ENCODE assay signal across 9 cellular contexts in genomic region chr22:42612336-42612735, GRCh38. TPM values are rescaled to one million over a fixed set of nuclear protein-coding genes. Genes with fewer than 3 reads are reported as not detected.
A peak's percentile ranks its signal among the peaks of the same experiment; 100 is the strongest.
DNase-seq lines count a peak whose midpoint lies in the region; ATAC-seq, FAIRE-seq and TF ChIP-seq lines count a peak whose summit lies in the region.
"Had no signal": no experiment of that assay in that cellular context is flagged by ENCODE, and none has a peak within 500 bp of the region (broad histone marks: within the 10 kb centered on the region; RNA-seq: fewer than 3 reads in every experiment).

No MANE protein-coding gene starts in this region.

- H3K4me1 ChIP-seq in HepG2 (ENCODE audit: insufficient read depth, low read length) = peaks cover 72% of the 10 kb centered on the region
- peaks cover 0 to 32% (median 19%) of the 10 kb centered on the region in 4 donors for H3K4me1 ChIP-seq in right lobe of liver
- H3K4me1 ChIP-seq in esophagus squamous epithelium = peaks cover 43 to 90% (median 55%) of the 10 kb centered on the region in 3 donors

- H3K27ac ChIP-seq in HepG2 (ENCODE audit: extremely low read length, insufficient read depth, low read length) (no peak overlapping the region), right lobe of liver (no peak overlapping the region), esophagus squamous epithelium (peak overlapping the region in 2 of 4 donors; percentile 98)

- FAIRE-seq in HepG2 (lab: Jason Lieb, UNC) = no peak
- no peak for FAIRE-seq in urothelium cell line (lab: Jason Lieb, UNC)
- FAIRE-seq in D721Med (lab: Jason Lieb, UNC) = no peak

- H3K36me3 ChIP-seq in HepG2 (replicated peaks in 1 of 2; ENCODE audit: control insufficient read depth in 1 of 2, insufficient read depth in 2 of 2, low read length in 2 of 2) (peaks cover 10 to 14% of the 10 kb centered on the region in 2 experiments; a peak in 3 of 5 replicates), right lobe of liver (no peaks in the 10 kb centered on the region), esophagus squamous epithelium (peaks cover 0 to 31% (median 0%) of the 10 kb centered on the region in 3 donors)

- no TSS peak for BruUV-seq in HepG2 (replicated peaks; lab: Mats Ljungman, UMichigan)

- POLR2A ChIA-PET in HepG2 (lab: Yijun Ruan, JAX) = interaction anchor here (1.1 kb wide), 1 partner anchor 79 kb away, joined by 4 read pairs; no protein-coding TSS in a partner anchor

- H3K4me3 ChIP-seq in HepG2 (replicated peaks in 1 of 3; ENCODE audit: insufficient read depth in 1 of 3, low read depth in 2 of 3, low read length in 3 of 3) (0 out of 6 replicates have a peak overlapping the region, but pooled peaks of 1 of the 3 experiments have one; percentile 1), right lobe of liver (no peak overlapping the region), esophagus squamous epithelium (peak overlapping the region in 2 of 4 donors; percentile 91 to 94)

- peaks cover 26% of the 10 kb centered on the region for H4K20me1 ChIP-seq in HepG2 (ENCODE audit: insufficient read depth, low read length)

- TF ChIP-seq CTCF in HepG2 (CRISPR knock-in tag; IDR thresholded peaks at IDR 0.05) (no peak), right lobe of liver (IDR thresholded peaks at IDR 0.05) (no peak), natural killer cell (IDR thresholded peaks at IDR 0.05) (no peak), esophagus squamous epithelium (IDR thresholded peaks at IDR 0.05) (no peak), D721Med (IDR thresholded peaks at IDR 0.05; ENCODE audit: insufficient read depth, missing control alignments) (no peak)

- TF ChIP-seq EP300 in HepG2 (IDR thresholded peaks at IDR 0.05; ENCODE audit: low read depth in 2 of 2, low read length in 2 of 2) (no peak), HepG2 (CRISPR knock-in tag; IDR thresholded peaks at IDR 0.05; ENCODE audit: borderline replicate concordance) (no peak)

- H3K4me2 ChIP-seq in HepG2 (ENCODE audit: low read depth, low read length) = peak overlapping the region; percentile 89

- H3K9me3 ChIP-seq in HepG2 (ENCODE audit: low read length) (no peaks in the 10 kb centered on the region), right lobe of liver (no peaks in the 10 kb centered on the region), esophagus squamous epithelium (no peaks in the 10 kb centered on the region)

- H3K9ac ChIP-seq in HepG2 (ENCODE audit: insufficient read depth, low read depth, low read length) = no peak overlapping the region; the same call in 1 of the 2 replicates

- no peak for TF ChIP-seq POLR2A in HepG2 (IDR thresholded peaks at IDR 0.05; ENCODE audit: insufficient read depth in 1 of 2, low read depth in 2 of 2, low read length in 2 of 2)
- TF ChIP-seq POLR2A in right lobe of liver (IDR thresholded peaks at IDR 0.05) = no peak
- TF ChIP-seq POLR2A in esophagus squamous epithelium (IDR thresholded peaks at IDR 0.05) = no peak

- DNase-seq in HepG2 (ENCODE audit: low spot score) (no peak), right lobe of liver (no peak), natural killer cell (no peak), esophagus squamous epithelium (lab: John Stamatoyannopoulos, UW) (no peak), urothelium cell line (ENCODE audit: low spot score) (no peak), D721Med (ENCODE audit: insufficient read length, low spot score) (no peak), SKM-1 treated with dmso at 0.1 percent for 144 hours (lab: John Stamatoyannopoulos, UW; ENCODE audit: unreplicated experiment) (no peak)
- DNase-seq in activated naive CD8-positive, alpha-beta T cell treated with anti-CD3 and anti-CD28 coated beads, Interleukin-2, amount 50 U/mL, for 24 hours = no peak
- DNase-seq: IMR-90 had no signal

- TF ChIP-seq RAD21 in HepG2 (CRISPR knock-in tag; IDR thresholded peaks at IDR 0.05) = no peak

- H3K79me2 ChIP-seq in HepG2 (ENCODE audit: insufficient read depth, low read length) = peaks cover 64% of the 10 kb centered on the region

- CTCF ChIA-PET in HepG2 (lab: Yijun Ruan, JAX; ENCODE audit: low intra/inter-chr PET ratio, low total read pairs) = interaction anchor here (1.5 kb wide), 1 partner anchor 100 kb away, joined by 5 read pairs; no protein-coding TSS in a partner anchor

- peak overlapping the region; percentile 99 for H3K4me3 Mint-ChIP-seq in activated naive CD8-positive, alpha-beta T cell treated with anti-CD3 and anti-CD28 coated beads, Interleukin-2, amount 50 U/mL, for 24 hours
- peak overlapping the region; percentile 91 for H3K4me3 Mint-ChIP-seq in natural killer cell

- no peaks in the 10 kb centered on the region; a peak in 1 of 5 replicates for H3K27me3 ChIP-seq in HepG2 (ENCODE audit: control insufficient read depth in 1 of 2, insufficient read depth in 2 of 2, low read length in 2 of 2)
- no peaks in the 10 kb centered on the region for H3K27me3 ChIP-seq in right lobe of liver
- H3K27me3 ChIP-seq in esophagus squamous epithelium = no peaks in the 10 kb centered on the region

- H3K9me3 Mint-ChIP-seq in activated naive CD8-positive, alpha-beta T cell treated with anti-CD3 and anti-CD28 coated beads, Interleukin-2, amount 50 U/mL, for 24 hours = no peaks in the 10 kb centered on the region
- H3K9me3 Mint-ChIP-seq in natural killer cell = no peaks in the 10 kb centered on the region

- H3K36me3 Mint-ChIP-seq in activated naive CD8-positive, alpha-beta T cell treated with anti-CD3 and anti-CD28 coated beads, Interleukin-2, amount 50 U/mL, for 24 hours (ENCODE audit: low read depth) = peaks cover 33% of the 10 kb centered on the region
- no peaks in the 10 kb centered on the region for H3K36me3 Mint-ChIP-seq in natural killer cell

- intact Hi-C loops in HepG2 (cut with micrococcal nuclease; ENCODE audit: unreplicated experiment) = loop anchor here (5.0 to 10.0 kb wide), 2 partner anchors 60 to 98 kb away; partner anchors contain the start of genes RRP7A and SERHL2
- intact Hi-C loops in right lobe of liver (cut with DNase I) = no loop called here
- intact Hi-C loops in natural killer cell (cut with micrococcal nuclease) = no loop called here
- intact Hi-C loops in esophagus squamous epithelium (cut with DNase I) = no loop called here

- H3K4me1 Mint-ChIP-seq in activated naive CD8-positive, alpha-beta T cell treated with anti-CD3 and anti-CD28 coated beads, Interleukin-2, amount 50 U/mL, for 24 hours = peaks cover 75% of the 10 kb centered on the region
- peaks cover 34 to 50% of the 10 kb centered on the region in 2 donors for H3K4me1 Mint-ChIP-seq in natural killer cell

- ATAC-seq in HepG2 (no peak), right lobe of liver (no peak), natural killer cell (no peak)
- ATAC-seq in activated naive CD8-positive, alpha-beta T cell treated with anti-CD3 and anti-CD28 coated beads, Interleukin-2, amount 50 U/mL, for 24 hours = no peak

- peak overlapping the region; percentile 39 for H3K27ac Mint-ChIP-seq in activated naive CD8-positive, alpha-beta T cell treated with anti-CD3 and anti-CD28 coated beads, Interleukin-2, amount 50 U/mL, for 24 hours
- H3K27ac Mint-ChIP-seq in natural killer cell = peak overlapping the region; percentile 100

- 94% methylated on average over 9 of the region's 11 CpGs for WGBS in HepG2 (ENCODE audit: low lambda C conversion rate)
- WGBS in right lobe of liver (ENCODE audit: insufficient coverage, low coverage, low lambda C conversion rate, missing lambda C conversion rate) = 81% methylated on average over 10 of the region's 11 CpGs
- 42 to 62% methylated on average over 10 to 11 of the region's 11 CpGs for WGBS in esophagus squamous epithelium, 2 donors

- in situ Hi-C loops in HepG2 (cut with HindIII; ENCODE audit: extremely low pct_ligation_motif_present, low pct_unique_long_range_greater_than_20kb) = no loop called here

- H3K27me3 Mint-ChIP-seq in activated naive CD8-positive, alpha-beta T cell treated with anti-CD3 and anti-CD28 coated beads, Interleukin-2, amount 50 U/mL, for 24 hours = peaks cover 8% of the 10 kb centered on the region
- H3K27me3 Mint-ChIP-seq in natural killer cell (ENCODE audit: low read depth in 2 of 2) = no peaks in the 10 kb centered on the region

- H2AFZ ChIP-seq in HepG2 (ENCODE audit: low read length) = no peak overlapping the region

RNA-seq across cellular contexts. Expression of gene POLDIP3, which starts 2.3 kb away (rescaled TPM):
- total RNA-seq in HepG2 (2016; rRNA removed; fragmentation: Illumina TruSeq; extraction: Trizol) (47.4 and 64.1 TPM in 2 replicates), right lobe of liver (10 to 100 TPM; 17.1 to 22.6 (median 21.1) TPM), natural killer cell (10 to 100 TPM; 66.1 to 82.8 (median 70.8) TPM), esophagus squamous epithelium (10 to 100 TPM; 23.3 to 33.0 (median 28.0) TPM)
- total RNA-seq in HepG2 (2016; cell fraction: cytosol; rRNA removed; fragmentation: Illumina TruSeq; extraction: Trizol; ENCODE audit: low read depth) = 6.4 and 8.7 TPM in 2 replicates
- total RNA-seq in HepG2 (2016; cell fraction: insoluble cytoplasmic fraction; rRNA removed; fragmentation: Illumina TruSeq; extraction: Trizol) = 45.0 and 57.8 TPM in 2 replicates
- 23.2 TPM in 2 replicates for total RNA-seq in HepG2 (2016; cell fraction: membrane; rRNA removed; fragmentation: Illumina TruSeq; extraction: Trizol)
- 32.4 and 36.4 TPM in 2 replicates for total RNA-seq in HepG2 (2016; cell fraction: nucleus; rRNA removed; fragmentation: Illumina TruSeq; extraction: Trizol)
- 45.8 and 50.1 TPM in 2 replicates for polyA plus RNA-seq in HepG2 (2011; rRNA removed)
- 28.7 TPM in 2 replicates for polyA plus RNA-seq in HepG2 (2011; cell fraction: cytosol; rRNA removed)
- 70.7 and 76.7 TPM in 2 replicates for polyA plus RNA-seq in HepG2 (2011; cell fraction: nucleus; rRNA removed)
- 62.0 and 63.4 TPM in 2 replicates for polyA plus RNA-seq in HepG2 (2012)
- 5.1 and 6.4 TPM in 2 replicates for polyA plus RNA-seq in HepG2 (2016; cell fraction: cytosol; fragmentation: Illumina TruSeq; extraction: Trizol; ENCODE audit: low read depth)
- polyA plus RNA-seq in HepG2 (2016; cell fraction: insoluble cytoplasmic fraction; fragmentation: Illumina TruSeq; extraction: Trizol; ENCODE audit: low read depth) = 59.1 and 66.7 TPM in 2 replicates
- polyA plus RNA-seq in HepG2 (2016; cell fraction: membrane; fragmentation: Illumina TruSeq; extraction: Trizol; ENCODE audit: low read depth) = 14.0 and 14.8 TPM in 2 replicates
- 53.9 and 54.2 TPM in 2 replicates for polyA plus RNA-seq in HepG2 (2016; cell fraction: nucleus; fragmentation: Illumina TruSeq; extraction: Trizol; ENCODE audit: insufficient read depth, low read depth)
- 46.1 and 58.4 TPM in 2 replicates for polyA minus RNA-seq in HepG2 (2011; rRNA and poly(A)+ RNA removed; ENCODE audit: low replicate concordance)
- polyA minus RNA-seq in HepG2 (2011; cell fraction: cytosol; rRNA and poly(A)+ RNA removed) = 29.3 and 32.2 TPM in 2 replicates
- polyA minus RNA-seq in HepG2 (2011; cell fraction: nucleus; rRNA and poly(A)+ RNA removed) = 33.0 and 36.7 TPM in 2 replicates

RNA-seq across cellular contexts. Expression of gene ATP5MGL, which starts 28.1 kb away (rescaled TPM):
- total RNA-seq in HepG2 (2016; rRNA removed; fragmentation: Illumina TruSeq; extraction: Trizol) = 0.97 TPM in 1 of 2 replicates, not detected in the other
- 0.35 TPM in 1 of 2 replicates, not detected in the other for total RNA-seq in HepG2 (2016; cell fraction: cytosol; rRNA removed; fragmentation: Illumina TruSeq; extraction: Trizol; ENCODE audit: low read depth)
- 0.58 TPM in 1 of 2 replicates, not detected in the other for total RNA-seq in HepG2 (2016; cell fraction: insoluble cytoplasmic fraction; rRNA removed; fragmentation: Illumina TruSeq; extraction: Trizol)
- not detected in 2 replicates for total RNA-seq in HepG2 (2016; cell fraction: membrane; rRNA removed; fragmentation: Illumina TruSeq; extraction: Trizol)
- 0.69 and 1.2 TPM in 2 replicates for total RNA-seq in HepG2 (2016; cell fraction: nucleus; rRNA removed; fragmentation: Illumina TruSeq; extraction: Trizol)
- polyA plus RNA-seq in HepG2 (2011; rRNA removed) = 0.40 and 0.50 TPM in 2 replicates
- not detected in 2 replicates for polyA plus RNA-seq in HepG2 (2011; cell fraction: cytosol; rRNA removed)
- polyA plus RNA-seq in HepG2 (2011; cell fraction: nucleus; rRNA removed) = 0.40 and 1.1 TPM in 2 replicates
- 0.21 TPM in 1 of 2 replicates, not detected in the other for polyA plus RNA-seq in HepG2 (2012)
- polyA plus RNA-seq in HepG2 (2016; cell fraction: cytosol; fragmentation: Illumina TruSeq; extraction: Trizol; ENCODE audit: low read depth) = not detected in 2 replicates
- not detected in 2 replicates for polyA plus RNA-seq in HepG2 (2016; cell fraction: insoluble cytoplasmic fraction; fragmentation: Illumina TruSeq; extraction: Trizol; ENCODE audit: low read depth)
- polyA plus RNA-seq in HepG2 (2016; cell fraction: membrane; fragmentation: Illumina TruSeq; extraction: Trizol; ENCODE audit: low read depth) = not detected in 2 replicates
- polyA plus RNA-seq in HepG2 (2016; cell fraction: nucleus; fragmentation: Illumina TruSeq; extraction: Trizol; ENCODE audit: insufficient read depth, low read depth) = not detected in 2 replicates
- 2.1 and 4.3 TPM in 2 replicates for polyA minus RNA-seq in HepG2 (2011; rRNA and poly(A)+ RNA removed; ENCODE audit: low replicate concordance)
- not detected in 2 replicates for polyA minus RNA-seq in HepG2 (2011; cell fraction: cytosol; rRNA and poly(A)+ RNA removed)
- 3.9 and 6.5 TPM in 2 replicates for polyA minus RNA-seq in HepG2 (2011; cell fraction: nucleus; rRNA and poly(A)+ RNA removed)
- under 1 TPM in 3 of 6 experiments, not detected in 3; 0.37 to 0.78 (median 0.68) TPM for total RNA-seq in right lobe of liver
- 1 to 10 TPM; 4.5 to 6.4 (median 6.1) TPM for total RNA-seq in natural killer cell
- total RNA-seq in esophagus squamous epithelium = under 1 TPM in 1 of 4 donors, not detected in 3; 0.76 TPM
- polyA plus RNA-seq: IMR-90 had no signal

RNA-seq across cellular contexts. Expression of gene CYB5R3, which starts 36.9 kb away (rescaled TPM):
- total RNA-seq in HepG2 (2016; rRNA removed; fragmentation: Illumina TruSeq; extraction: Trizol) (31.5 and 32.4 TPM in 2 replicates), right lobe of liver (100 to 1,000 TPM; 146 to 211 (median 170) TPM), natural killer cell (10 to 100 TPM; 55.7 to 72.6 (median 68.0) TPM), esophagus squamous epithelium (10 to 100 TPM; 49.5 to 81.6 (median 71.7) TPM)
- 9.5 and 9.9 TPM in 2 replicates for total RNA-seq in HepG2 (2016; cell fraction: cytosol; rRNA removed; fragmentation: Illumina TruSeq; extraction: Trizol; ENCODE audit: low read depth)
- total RNA-seq in HepG2 (2016; cell fraction: insoluble cytoplasmic fraction; rRNA removed; fragmentation: Illumina TruSeq; extraction: Trizol) = 27.7 and 33.5 TPM in 2 replicates
- total RNA-seq in HepG2 (2016; cell fraction: membrane; rRNA removed; fragmentation: Illumina TruSeq; extraction: Trizol) = 19.2 and 24.7 TPM in 2 replicates
- 26.9 and 30.5 TPM in 2 replicates for total RNA-seq in HepG2 (2016; cell fraction: nucleus; rRNA removed; fragmentation: Illumina TruSeq; extraction: Trizol)
- polyA plus RNA-seq in HepG2 (2011; rRNA removed) = 305 and 347 TPM in 2 replicates
- polyA plus RNA-seq in HepG2 (2011; cell fraction: cytosol; rRNA removed) = 171 and 227 TPM in 2 replicates
- polyA plus RNA-seq in HepG2 (2011; cell fraction: nucleus; rRNA removed) = 180 and 209 TPM in 2 replicates
- 258 and 265 TPM in 2 replicates for polyA plus RNA-seq in HepG2 (2012)
- 41.8 and 43.2 TPM in 2 replicates for polyA plus RNA-seq in HepG2 (2016; cell fraction: cytosol; fragmentation: Illumina TruSeq; extraction: Trizol; ENCODE audit: low read depth)
- 103 and 141 TPM in 2 replicates for polyA plus RNA-seq in HepG2 (2016; cell fraction: insoluble cytoplasmic fraction; fragmentation: Illumina TruSeq; extraction: Trizol; ENCODE audit: low read depth)
- polyA plus RNA-seq in HepG2 (2016; cell fraction: membrane; fragmentation: Illumina TruSeq; extraction: Trizol; ENCODE audit: low read depth) = 69.2 and 69.5 TPM in 2 replicates
- 118 and 123 TPM in 2 replicates for polyA plus RNA-seq in HepG2 (2016; cell fraction: nucleus; fragmentation: Illumina TruSeq; extraction: Trizol; ENCODE audit: insufficient read depth, low read depth)
- polyA minus RNA-seq in HepG2 (2011; rRNA and poly(A)+ RNA removed; ENCODE audit: low replicate concordance) = 63.4 and 306 TPM in 2 replicates
- polyA minus RNA-seq in HepG2 (2011; cell fraction: cytosol; rRNA and poly(A)+ RNA removed) = 173 and 208 TPM in 2 replicates
- 50.5 and 63.4 TPM in 2 replicates for polyA minus RNA-seq in HepG2 (2011; cell fraction: nucleus; rRNA and poly(A)+ RNA removed)

RNA-seq across cellular contexts. Expression of gene SERHL2, which starts 58.6 kb away (rescaled TPM):
- total RNA-seq in HepG2 (2016; rRNA removed; fragmentation: Illumina TruSeq; extraction: Trizol) (1.0 and 1.6 TPM in 2 replicates), right lobe of liver (1 to 10 TPM in 2 of 6 experiments, under 1 TPM in 4; 0.29 to 2.9 (median 0.80) TPM), natural killer cell (under 1 TPM in 2 of 3 donors, not detected in 1; 0.23 to 0.48 TPM), esophagus squamous epithelium (1 to 10 TPM; 2.1 to 5.1 (median 3.6) TPM)
- total RNA-seq in HepG2 (2016; cell fraction: cytosol; rRNA removed; fragmentation: Illumina TruSeq; extraction: Trizol; ENCODE audit: low read depth) = 0.97 TPM in 1 of 2 replicates, not detected in the other
- 1.1 and 1.5 TPM in 2 replicates for total RNA-seq in HepG2 (2016; cell fraction: insoluble cytoplasmic fraction; rRNA removed; fragmentation: Illumina TruSeq; extraction: Trizol)
- total RNA-seq in HepG2 (2016; cell fraction: membrane; rRNA removed; fragmentation: Illumina TruSeq; extraction: Trizol) = 0.40 and 0.59 TPM in 2 replicates
- total RNA-seq in HepG2 (2016; cell fraction: nucleus; rRNA removed; fragmentation: Illumina TruSeq; extraction: Trizol) = 1.0 and 1.2 TPM in 2 replicates
- polyA plus RNA-seq in HepG2 (2011; rRNA removed) = 1.8 and 3.3 TPM in 2 replicates
- 1.6 and 1.9 TPM in 2 replicates for polyA plus RNA-seq in HepG2 (2011; cell fraction: cytosol; rRNA removed)
- 2.1 and 3.0 TPM in 2 replicates for polyA plus RNA-seq in HepG2 (2011; cell fraction: nucleus; rRNA removed)
- polyA plus RNA-seq in HepG2 (2012) = 1.1 and 1.9 TPM in 2 replicates
- 0.24 and 0.26 TPM in 2 replicates for polyA plus RNA-seq in HepG2 (2016; cell fraction: cytosol; fragmentation: Illumina TruSeq; extraction: Trizol; ENCODE audit: low read depth)
- 2.1 and 2.3 TPM in 2 replicates for polyA plus RNA-seq in HepG2 (2016; cell fraction: insoluble cytoplasmic fraction; fragmentation: Illumina TruSeq; extraction: Trizol; ENCODE audit: low read depth)
- 0.35 and 0.66 TPM in 2 replicates for polyA plus RNA-seq in HepG2 (2016; cell fraction: membrane; fragmentation: Illumina TruSeq; extraction: Trizol; ENCODE audit: low read depth)
- 0.92 and 1.8 TPM in 2 replicates for polyA plus RNA-seq in HepG2 (2016; cell fraction: nucleus; fragmentation: Illumina TruSeq; extraction: Trizol; ENCODE audit: insufficient read depth, low read depth)
- polyA minus RNA-seq in HepG2 (2011; rRNA and poly(A)+ RNA removed; ENCODE audit: low replicate concordance) = 0.44 TPM in 1 of 2 replicates, not detected in the other
- polyA minus RNA-seq in HepG2 (2011; cell fraction: cytosol; rRNA and poly(A)+ RNA removed) = not detected in 2 replicates
- polyA minus RNA-seq in HepG2 (2011; cell fraction: nucleus; rRNA and poly(A)+ RNA removed) = 0.99 and 1.3 TPM in 2 replicates
